ENCODE assay signal across 2 cellular contexts in the genomic region with DNA sequence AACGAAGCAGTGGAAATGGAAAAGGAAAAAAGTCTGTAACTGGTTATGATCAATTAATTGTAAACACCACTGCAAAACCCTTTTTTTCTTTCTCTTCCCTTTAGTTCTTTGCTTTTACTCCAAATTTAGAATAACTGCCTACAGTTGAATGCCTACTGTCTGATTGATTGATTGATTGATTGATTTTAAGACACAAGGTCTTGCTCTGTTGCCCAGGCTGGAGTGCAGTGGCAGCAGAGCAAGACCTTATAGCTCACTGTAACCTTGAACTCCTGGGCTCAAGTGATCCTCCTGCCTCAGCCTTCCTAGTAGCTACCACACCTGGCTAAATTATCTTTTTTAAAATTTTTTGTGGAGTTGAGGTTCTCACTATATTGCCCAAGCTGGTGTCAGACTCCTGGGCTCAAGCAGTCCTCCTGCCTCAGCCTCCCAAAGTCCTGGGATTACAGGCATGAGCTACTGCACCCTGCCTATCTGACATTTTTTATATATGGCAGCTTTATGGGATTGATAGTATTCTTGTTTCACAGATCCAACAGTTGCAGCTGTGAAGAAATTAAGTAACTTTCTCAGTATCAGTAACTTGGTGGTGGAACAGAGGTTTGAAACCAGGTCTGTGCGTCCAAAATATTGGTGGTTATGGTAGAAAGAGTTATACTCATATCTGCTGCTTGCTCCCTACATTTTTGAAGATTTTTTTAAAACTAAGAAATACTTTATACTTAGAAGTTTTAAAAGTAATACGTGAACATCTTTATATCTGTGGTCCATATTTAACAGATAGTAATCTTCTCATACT.
TF ChIP-seq lines count a peak whose summit lies in the region.

No MANE protein-coding gene starts in this region.

TF ChIP-seq in HepG2, 621 proteins besides CTCF, POLR2A, EP300 and RAD21:
- TF ChIP-seq ZNF7 (CRISPR knock-in tag; IDR thresholded peaks at IDR 0.05) (no peak), ZNF121 (CRISPR knock-in tag; IDR thresholded peaks at IDR 0.05) (peak; percentile 69), RCOR2 (CRISPR knock-in tag; IDR thresholded peaks at IDR 0.05) (no peak), CREB1 (IDR thresholded peaks at IDR 0.05) (no peak), CREB1 (CRISPR knock-in tag; IDR thresholded peaks at IDR 0.05) (no peak), RBAK (CRISPR knock-in tag; IDR thresholded peaks at IDR 0.05) (no peak), RARA (CRISPR knock-in tag; IDR thresholded peaks at IDR 0.05) (no peak), GZF1 (CRISPR knock-in tag; IDR thresholded peaks at IDR 0.05) (no peak), ZNF674 (CRISPR knock-in tag; IDR thresholded peaks at IDR 0.05; ENCODE audit: low read depth) (no peak), KAT2B (IDR thresholded peaks at IDR 0.05; ENCODE audit: borderline replicate concordance, low read depth, low read length) (peak; percentile 44; the same call in 1 of the 2 replicates), ZNF883 (CRISPR knock-in tag; IDR thresholded peaks at IDR 0.05; ENCODE audit: not compliant biosample characterization) (no peak)
- TF ChIP-seq, protein P1, sequence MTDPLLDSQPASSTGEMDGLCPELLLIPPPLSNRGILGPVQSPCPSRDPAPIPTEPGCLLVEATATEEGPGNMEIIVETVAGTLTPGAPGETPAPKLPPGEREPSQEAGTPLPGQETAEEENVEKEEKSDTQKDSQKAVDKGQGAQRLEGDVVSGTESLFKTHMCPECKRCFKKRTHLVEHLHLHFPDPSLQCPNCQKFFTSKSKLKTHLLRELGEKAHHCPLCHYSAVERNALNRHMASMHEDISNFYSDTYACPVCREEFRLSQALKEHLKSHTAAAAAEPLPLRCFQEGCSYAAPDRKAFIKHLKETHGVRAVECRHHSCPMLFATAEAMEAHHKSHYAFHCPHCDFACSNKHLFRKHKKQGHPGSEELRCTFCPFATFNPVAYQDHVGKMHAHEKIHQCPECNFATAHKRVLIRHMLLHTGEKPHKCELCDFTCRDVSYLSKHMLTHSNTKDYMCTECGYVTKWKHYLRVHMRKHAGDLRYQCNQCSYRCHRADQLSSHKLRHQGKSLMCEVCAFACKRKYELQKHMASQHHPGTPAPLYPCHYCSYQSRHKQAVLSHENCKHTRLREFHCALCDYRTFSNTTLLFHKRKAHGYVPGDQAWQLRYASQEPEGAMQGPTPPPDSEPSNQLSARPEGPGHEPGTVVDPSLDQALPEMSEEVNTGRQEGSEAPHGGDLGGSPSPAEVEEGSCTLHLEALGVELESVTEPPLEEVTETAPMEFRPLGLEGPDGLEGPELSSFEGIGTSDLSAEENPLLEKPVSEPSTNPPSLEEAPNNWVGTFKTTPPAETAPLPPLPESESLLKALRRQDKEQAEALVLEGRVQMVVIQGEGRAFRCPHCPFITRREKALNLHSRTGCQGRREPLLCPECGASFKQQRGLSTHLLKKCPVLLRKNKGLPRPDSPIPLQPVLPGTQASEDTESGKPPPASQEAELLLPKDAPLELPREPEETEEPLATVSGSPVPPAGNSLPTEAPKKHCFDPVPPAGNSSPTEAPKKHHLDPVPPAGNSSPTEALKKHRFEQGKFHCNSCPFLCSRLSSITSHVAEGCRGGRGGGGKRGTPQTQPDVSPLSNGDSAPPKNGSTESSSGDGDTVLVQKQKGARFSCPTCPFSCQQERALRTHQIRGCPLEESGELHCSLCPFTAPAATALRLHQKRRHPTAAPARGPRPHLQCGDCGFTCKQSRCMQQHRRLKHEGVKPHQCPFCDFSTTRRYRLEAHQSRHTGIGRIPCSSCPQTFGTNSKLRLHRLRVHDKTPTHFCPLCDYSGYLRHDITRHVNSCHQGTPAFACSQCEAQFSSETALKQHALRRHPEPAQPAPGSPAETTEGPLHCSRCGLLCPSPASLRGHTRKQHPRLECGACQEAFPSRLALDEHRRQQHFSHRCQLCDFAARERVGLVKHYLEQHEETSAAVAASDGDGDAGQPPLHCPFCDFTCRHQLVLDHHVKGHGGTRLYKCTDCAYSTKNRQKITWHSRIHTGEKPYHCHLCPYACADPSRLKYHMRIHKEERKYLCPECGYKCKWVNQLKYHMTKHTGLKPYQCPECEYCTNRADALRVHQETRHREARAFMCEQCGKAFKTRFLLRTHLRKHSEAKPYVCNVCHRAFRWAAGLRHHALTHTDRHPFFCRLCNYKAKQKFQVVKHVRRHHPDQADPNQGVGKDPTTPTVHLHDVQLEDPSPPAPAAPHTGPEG (CRISPR knock-in tag; IDR thresholded peaks at IDR 0.05) = no peak
- TF ChIP-seq, protein P2, sequence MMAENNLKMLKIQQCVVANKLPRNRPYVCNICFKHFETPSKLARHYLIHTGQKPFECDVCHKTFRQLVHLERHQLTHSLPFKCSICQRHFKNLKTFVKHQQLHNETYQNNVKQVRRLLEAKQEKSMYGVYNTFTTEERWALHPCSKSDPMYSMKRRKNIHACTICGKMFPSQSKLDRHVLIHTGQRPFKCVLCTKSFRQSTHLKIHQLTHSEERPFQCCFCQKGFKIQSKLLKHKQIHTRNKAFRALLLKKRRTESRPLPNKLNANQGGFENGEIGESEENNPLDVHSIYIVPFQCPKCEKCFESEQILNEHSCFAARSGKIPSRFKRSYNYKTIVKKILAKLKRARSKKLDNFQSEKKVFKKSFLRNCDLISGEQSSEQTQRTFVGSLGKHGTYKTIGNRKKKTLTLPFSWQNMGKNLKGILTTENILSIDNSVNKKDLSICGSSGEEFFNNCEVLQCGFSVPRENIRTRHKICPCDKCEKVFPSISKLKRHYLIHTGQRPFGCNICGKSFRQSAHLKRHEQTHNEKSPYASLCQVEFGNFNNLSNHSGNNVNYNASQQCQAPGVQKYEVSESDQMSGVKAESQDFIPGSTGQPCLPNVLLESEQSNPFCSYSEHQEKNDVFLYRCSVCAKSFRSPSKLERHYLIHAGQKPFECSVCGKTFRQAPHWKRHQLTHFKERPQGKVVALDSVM (CRISPR knock-in tag; IDR thresholded peaks at IDR 0.05) = peak; percentile 82
- TF ChIP-seq, protein P3, sequence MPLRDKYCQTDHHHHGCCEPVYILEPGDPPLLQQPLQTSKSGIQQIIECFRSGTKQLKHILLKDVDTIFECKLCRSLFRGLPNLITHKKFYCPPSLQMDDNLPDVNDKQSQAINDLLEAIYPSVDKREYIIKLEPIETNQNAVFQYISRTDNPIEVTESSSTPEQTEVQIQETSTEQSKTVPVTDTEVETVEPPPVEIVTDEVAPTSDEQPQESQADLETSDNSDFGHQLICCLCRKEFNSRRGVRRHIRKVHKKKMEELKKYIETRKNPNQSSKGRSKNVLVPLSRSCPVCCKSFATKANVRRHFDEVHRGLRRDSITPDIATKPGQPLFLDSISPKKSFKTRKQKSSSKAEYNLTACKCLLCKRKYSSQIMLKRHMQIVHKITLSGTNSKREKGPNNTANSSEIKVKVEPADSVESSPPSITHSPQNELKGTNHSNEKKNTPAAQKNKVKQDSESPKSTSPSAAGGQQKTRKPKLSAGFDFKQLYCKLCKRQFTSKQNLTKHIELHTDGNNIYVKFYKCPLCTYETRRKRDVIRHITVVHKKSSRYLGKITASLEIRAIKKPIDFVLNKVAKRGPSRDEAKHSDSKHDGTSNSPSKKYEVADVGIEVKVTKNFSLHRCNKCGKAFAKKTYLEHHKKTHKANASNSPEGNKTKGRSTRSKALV (CRISPR knock-in tag; IDR thresholded peaks at IDR 0.05) = no peak

TF ChIP-seq in HEK293T, 16 proteins besides CTCF, POLR2A, EP300 and RAD21:
- TF ChIP-seq, protein P4, sequence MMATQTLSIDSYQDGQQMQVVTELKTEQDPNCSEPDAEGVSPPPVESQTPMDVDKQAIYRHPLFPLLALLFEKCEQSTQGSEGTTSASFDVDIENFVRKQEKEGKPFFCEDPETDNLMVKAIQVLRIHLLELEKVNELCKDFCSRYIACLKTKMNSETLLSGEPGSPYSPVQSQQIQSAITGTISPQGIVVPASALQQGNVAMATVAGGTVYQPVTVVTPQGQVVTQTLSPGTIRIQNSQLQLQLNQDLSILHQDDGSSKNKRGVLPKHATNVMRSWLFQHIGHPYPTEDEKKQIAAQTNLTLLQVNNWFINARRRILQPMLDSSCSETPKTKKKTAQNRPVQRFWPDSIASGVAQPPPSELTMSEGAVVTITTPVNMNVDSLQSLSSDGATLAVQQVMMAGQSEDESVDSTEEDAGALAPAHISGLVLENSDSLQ (IDR thresholded peaks at IDR 0.05) = peak; percentile 54
- no peak for TF ChIP-seq TARDBP (IDR thresholded peaks at IDR 0.05)
